28 cellular contexts compared by ENCODE assay signal in the genomic region with DNA sequence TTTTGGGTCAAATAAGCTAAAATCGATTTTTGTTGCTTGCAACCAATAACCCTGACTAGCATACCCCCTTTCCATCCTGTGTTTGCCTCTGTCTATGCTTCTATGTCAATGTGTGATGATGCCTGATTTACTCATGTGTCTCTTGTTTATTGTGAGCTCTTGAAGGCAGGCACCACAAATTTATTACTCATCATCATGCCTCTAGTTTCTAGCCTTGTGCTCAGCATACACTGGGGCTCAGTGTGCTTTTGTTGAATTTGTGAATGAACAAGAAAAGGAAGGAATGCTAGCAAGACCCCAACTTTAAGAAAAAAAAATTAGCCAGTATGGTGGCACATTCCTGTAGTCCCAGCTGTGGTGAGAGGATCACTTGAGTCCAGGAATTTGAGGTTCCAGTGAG.
"Had no signal": no experiment of that assay in that cellular context is flagged by ENCODE, and none has a peak within 500 bp of the region (broad histone marks: within the 10 kb centered on the region; RNA-seq: fewer than 3 reads in every experiment).

No MANE protein-coding gene starts in this region.

- H3K36me3 ChIP-seq: colonic mucosa, esophagus muscularis mucosa, esophagus squamous epithelium, gastrocnemius medialis, heart left ventricle, heart right ventricle had no signal

- H2AFZ ChIP-seq: hepatocyte had no signal

- H3K4me2 ChIP-seq: hepatocyte had no signal

- H3K4me3 Mint-ChIP-seq: dendritic cell treated with granulocyte-macrophage colony-stimulating factor and Interleukin-4, amounts not matched to agents 40 ng/mL and 50 ng/mL, for 4 days; effector memory CD8-positive, alpha-beta T cell; endodermal cell had no signal

- H3K79me2 ChIP-seq: hepatocyte had no signal

- H3K27ac ChIP-seq: colonic mucosa, coronary artery, dorsolateral prefrontal cortex, epithelial cell of prostate, esophagus muscularis mucosa, esophagus squamous epithelium, foreskin keratinocyte, gastrocnemius medialis, heart left ventricle, heart right ventricle, hepatocyte had no signal

- H3K27me3 Mint-ChIP-seq: dendritic cell treated with granulocyte-macrophage colony-stimulating factor and Interleukin-4, amounts not matched to agents 40 ng/mL and 50 ng/mL, for 4 days; effector memory CD8-positive, alpha-beta T cell had no signal

- H3K27ac Mint-ChIP-seq: dendritic cell treated with granulocyte-macrophage colony-stimulating factor and Interleukin-4, amounts not matched to agents 40 ng/mL and 50 ng/mL, for 4 days; effector memory CD8-positive, alpha-beta T cell; endodermal cell had no signal

- H3K4me1 Mint-ChIP-seq: endodermal cell had no signal

- H3K9me3 Mint-ChIP-seq: dendritic cell treated with granulocyte-macrophage colony-stimulating factor and Interleukin-4, amounts not matched to agents 40 ng/mL and 50 ng/mL, for 4 days; endodermal cell had no signal

- ATAC-seq: effector memory CD8-positive, alpha-beta T cell; esophagus mucosa; foreskin keratinocyte; gastrocnemius medialis; heart left ventricle; heart right ventricle had no signal

- H3K9me3 ChIP-seq: colonic mucosa, esophagus muscularis mucosa, esophagus squamous epithelium, gastrocnemius medialis, heart left ventricle, heart right ventricle had no signal

- FAIRE-seq: colon, endometrium, endothelial cell of umbilical vein, frontal cortex had no signal

- H3K4me1 ChIP-seq: colonic mucosa, esophagus muscularis mucosa, esophagus squamous epithelium, foreskin keratinocyte, gastrocnemius medialis, heart left ventricle, heart right ventricle had no signal

- DNase-seq: colonic mucosa; cortex of kidney; dermis blood vessel endothelial cell; dorsolateral prefrontal cortex; effector CD4-positive, alpha-beta T cell; effector CD8-positive, alpha-beta T cell; effector memory CD4-positive, alpha-beta T cell; effector memory CD8-positive, alpha-beta T cell; endodermal cell; erythroblast; esophagus squamous epithelium; foreskin fibroblast; foreskin keratinocyte; gastrocnemius medialis; glutamatergic neuron; head of caudate nucleus; heart left ventricle; heart right ventricle had no signal

- H3K4me3 ChIP-seq: colonic mucosa, coronary artery, dorsolateral prefrontal cortex, esophagus muscularis mucosa, esophagus squamous epithelium, gastrocnemius medialis, heart left ventricle, heart right ventricle, hepatocyte had no signal

- H3K27me3 ChIP-seq: colonic mucosa, foreskin keratinocyte, gastrocnemius medialis, hepatocyte had no signal
